Comparison of ENCODE assay signal across 27 cellular contexts in genomic region chr11:2655320-2655719, GRCh38.
"Had no signal": no experiment of that assay in that cellular context is flagged by ENCODE, and none has a peak within 500 bp of the region (broad histone marks: within the 10 kb centered on the region; RNA-seq: fewer than 3 reads in every experiment).

No MANE protein-coding gene starts in this region.

- ATAC-seq: activated CD4-positive, CD25-positive, alpha-beta regulatory T cell treated with anti-CD3 and anti-CD28 coated beads, Interleukin-2, amount 50 U/mL, for 24 hours; activated CD8-positive, alpha-beta memory T cell treated with anti-CD3 and anti-CD28 coated beads, Interleukin-2, amount 10 ng/mL, durations not matched to agents 7 days and 5 days; activated naive CD4-positive, alpha-beta T cell treated with anti-CD3 and anti-CD28 coated beads, Interleukin-2, amount 50 U/mL, for 72 hours; effector memory CD8-positive, alpha-beta T cell; gastroesophageal sphincter; naive thymus-derived CD8-positive, alpha-beta T cell; stimulated activated memory B cell treated with anti-CD40 and anti-IgM and Interleukin-4, amounts not matched to agents 10 μg/mL and 1 μg/mL and 100 μg/mL, for 72 hours had no signal

- H3K36me3 ChIP-seq: gastroesophageal sphincter, lower lobe of right lung, neural progenitor cell, sigmoid colon, suprapubic skin, uterus had no signal

- H3K27me3 ChIP-seq: dorsolateral prefrontal cortex, gastroesophageal sphincter, neural progenitor cell, sigmoid colon, stomach, suprapubic skin, tibial nerve, uterus had no signal

- H3K27ac Mint-ChIP-seq: activated CD4-positive, alpha-beta memory T cell treated with anti-CD3 and anti-CD28 coated beads, Interleukin-2, amount 10 ng/mL, durations not matched to agents 7 days and 5 days; activated CD4-positive, alpha-beta T cell treated with anti-CD3 and anti-CD28 coated beads, Interleukin-2, amount 10 ng/mL, durations not matched to agents 24 days and 14 days; activated CD8-positive, alpha-beta memory T cell treated with anti-CD3 and anti-CD28 coated beads, Interleukin-2, amount 10 ng/mL, durations not matched to agents 7 days and 5 days; effector memory CD8-positive, alpha-beta T cell; neural progenitor cell; T-helper 2 cell treated with Interferon-gamma antibody and Interleukin-4, amounts not matched to agents 5 μg/mL and 100 μg/mL, for 36 hours had no signal

- H3K4me3 ChIP-seq: dorsolateral prefrontal cortex, gastroesophageal sphincter, lower lobe of right lung, neural progenitor cell, sigmoid colon, smooth muscle cell, stomach, suprapubic skin, tibial nerve, uterus had no signal

- H3K4me1 Mint-ChIP-seq: activated CD4-positive, alpha-beta memory T cell treated with anti-CD3 and anti-CD28 coated beads, Interleukin-2, amount 10 ng/mL, durations not matched to agents 7 days and 5 days; activated CD4-positive, alpha-beta T cell treated with anti-CD3 and anti-CD28 coated beads, Interleukin-2, amount 10 ng/mL, durations not matched to agents 24 days and 14 days; activated CD8-positive, alpha-beta memory T cell treated with anti-CD3 and anti-CD28 coated beads, Interleukin-2, amount 10 ng/mL, durations not matched to agents 7 days and 5 days had no signal

- H3K4me1 ChIP-seq: gastroesophageal sphincter, lower lobe of right lung, neural progenitor cell, sigmoid colon, suprapubic skin, uterus had no signal

- H3K27me3 Mint-ChIP-seq: activated CD4-positive, alpha-beta memory T cell treated with anti-CD3 and anti-CD28 coated beads, Interleukin-2, amount 10 ng/mL, durations not matched to agents 7 days and 5 days; activated CD4-positive, alpha-beta T cell treated with anti-CD3 and anti-CD28 coated beads, Interleukin-2, amount 10 ng/mL, durations not matched to agents 24 days and 14 days; naive thymus-derived CD8-positive, alpha-beta T cell; stimulated activated memory B cell treated with anti-CD40 and anti-IgM and Interleukin-4, amounts not matched to agents 10 μg/mL and 1 μg/mL and 100 μg/mL, for 72 hours had no signal

- DNase-seq: activated CD4-positive, alpha-beta memory T cell treated with anti-CD3 and anti-CD28 coated beads, Interleukin-2, amount 10 ng/mL, durations not matched to agents 7 days and 5 days; activated CD4-positive, alpha-beta T cell treated with anti-CD3 and anti-CD28 coated beads, Interleukin-2, amount 10 ng/mL, durations not matched to agents 24 days and 14 days; activated CD8-positive, alpha-beta memory T cell treated with anti-CD3 and anti-CD28 coated beads, Interleukin-2, amount 10 ng/mL, durations not matched to agents 7 days and 5 days; activated gamma-delta T cell treated with Interleukin-2 at 50 U/mL for 16 hours; aorta; caudate nucleus; dorsolateral prefrontal cortex; effector memory CD8-positive, alpha-beta T cell; head of caudate nucleus; lower lobe of right lung; mesendoderm; naive thymus-derived CD8-positive, alpha-beta T cell; sigmoid colon; stimulated activated CD4-positive, alpha-beta T cell treated with anti-CD3 and anti-CD28 coated beads, Interleukin-15, amount 100 ng/mL, for 24 hours; stomach; uterus had no signal

- H3K4me3 Mint-ChIP-seq: activated CD4-positive, alpha-beta memory T cell treated with anti-CD3 and anti-CD28 coated beads, Interleukin-2, amount 10 ng/mL, durations not matched to agents 7 days and 5 days; activated CD4-positive, alpha-beta T cell treated with anti-CD3 and anti-CD28 coated beads, Interleukin-2, amount 10 ng/mL, durations not matched to agents 24 days and 14 days; activated CD8-positive, alpha-beta memory T cell treated with anti-CD3 and anti-CD28 coated beads, Interleukin-2, amount 10 ng/mL, durations not matched to agents 7 days and 5 days; brain; effector memory CD8-positive, alpha-beta T cell; naive thymus-derived CD8-positive, alpha-beta T cell; neural progenitor cell; stimulated activated memory B cell treated with anti-CD40 and anti-IgM and Interleukin-4, amounts not matched to agents 10 μg/mL and 1 μg/mL and 100 μg/mL, for 72 hours; T-helper 2 cell treated with Interferon-gamma antibody and Interleukin-4, amounts not matched to agents 5 μg/mL and 100 μg/mL, for 36 hours had no signal

- H3K27ac ChIP-seq: dorsolateral prefrontal cortex, gastroesophageal sphincter, lower lobe of right lung, neural progenitor cell, sigmoid colon, stomach, suprapubic skin, tibial nerve, uterus, VCaP had no signal
